11 cellular contexts compared by ENCODE assay signal in the genomic region with DNA sequence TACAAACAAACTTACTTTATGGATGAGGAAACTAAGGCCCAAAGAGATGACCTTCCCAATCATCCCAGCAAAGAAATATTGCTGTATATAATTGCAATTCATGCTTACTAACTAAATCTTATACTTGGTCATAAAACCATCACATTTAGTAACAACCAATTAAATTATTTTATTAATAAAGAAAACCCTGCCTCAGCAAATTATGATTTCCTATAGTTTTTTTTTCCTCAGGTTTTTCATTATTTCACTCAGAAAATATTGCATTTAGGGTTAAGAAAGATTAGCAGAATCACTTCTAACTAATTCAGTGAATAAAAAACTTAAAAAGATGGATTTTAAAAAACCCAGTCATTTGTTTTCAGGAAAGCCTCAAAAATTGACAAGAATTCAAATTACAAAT.
"Had no signal": no experiment of that assay in that cellular context is flagged by ENCODE, and none has a peak within 500 bp of the region (broad histone marks: within the 10 kb centered on the region; RNA-seq: fewer than 3 reads in every experiment).

No MANE protein-coding gene starts in this region.

- H3K27ac ChIP-seq: GM23248 had no signal

- H3K36me3 ChIP-seq: HAP-1 had no signal

- FAIRE-seq: H1, H54 had no signal

- H2AFZ ChIP-seq: GM23248, GM23338 had no signal

- H3K27ac Mint-ChIP-seq: GM23338, H9, HFFc6 had no signal

- DNase-seq: GM23248, GOT3, H7, H9, HCEC 1CT, HFFc6 had no signal

- H3K9me3 ChIP-seq: HAP-1 had no signal

- H3K4me1 ChIP-seq: HAP-1 had no signal

- H3K4me3 ChIP-seq: GM23248, GM23338, HAP-1 had no signal

- H3K4me3 Mint-ChIP-seq: GM23338, H9, HFFc6 had no signal

- ATAC-seq: GM23338, HCT116 had no signal

- H3K4me2 ChIP-seq: GM23338 had no signal

- H3K9ac ChIP-seq: GM23248 had no signal

- H3K9me3 Mint-ChIP-seq: GM23338, H9, HFFc6 had no signal
